ENCODE assay signal across 1 cellular context in genomic region chr6:166008441-166009369, GRCh38.
TF ChIP-seq lines count a peak whose summit lies in the region.

No MANE protein-coding gene starts in this region.

TF ChIP-seq in HEK293, 187 proteins besides CTCF, POLR2A, EP300 and RAD21 (continued from another document and continues in another):
- TF ChIP-seq, protein P1, sequence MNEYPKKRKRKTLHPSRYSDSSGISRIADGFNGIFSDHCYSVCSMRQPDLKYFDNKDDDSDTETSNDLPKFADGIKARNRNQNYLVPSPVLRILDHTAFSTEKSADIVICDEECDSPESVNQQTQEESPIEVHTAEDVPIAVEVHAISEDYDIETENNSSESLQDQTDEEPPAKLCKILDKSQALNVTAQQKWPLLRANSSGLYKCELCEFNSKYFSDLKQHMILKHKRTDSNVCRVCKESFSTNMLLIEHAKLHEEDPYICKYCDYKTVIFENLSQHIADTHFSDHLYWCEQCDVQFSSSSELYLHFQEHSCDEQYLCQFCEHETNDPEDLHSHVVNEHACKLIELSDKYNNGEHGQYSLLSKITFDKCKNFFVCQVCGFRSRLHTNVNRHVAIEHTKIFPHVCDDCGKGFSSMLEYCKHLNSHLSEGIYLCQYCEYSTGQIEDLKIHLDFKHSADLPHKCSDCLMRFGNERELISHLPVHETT (tag by site-specific recombination; IDR thresholded peaks at IDR 0.05), result peak; percentile 62; the same call in 1 of the 2 replicates
- TF ChIP-seq, protein P2, sequence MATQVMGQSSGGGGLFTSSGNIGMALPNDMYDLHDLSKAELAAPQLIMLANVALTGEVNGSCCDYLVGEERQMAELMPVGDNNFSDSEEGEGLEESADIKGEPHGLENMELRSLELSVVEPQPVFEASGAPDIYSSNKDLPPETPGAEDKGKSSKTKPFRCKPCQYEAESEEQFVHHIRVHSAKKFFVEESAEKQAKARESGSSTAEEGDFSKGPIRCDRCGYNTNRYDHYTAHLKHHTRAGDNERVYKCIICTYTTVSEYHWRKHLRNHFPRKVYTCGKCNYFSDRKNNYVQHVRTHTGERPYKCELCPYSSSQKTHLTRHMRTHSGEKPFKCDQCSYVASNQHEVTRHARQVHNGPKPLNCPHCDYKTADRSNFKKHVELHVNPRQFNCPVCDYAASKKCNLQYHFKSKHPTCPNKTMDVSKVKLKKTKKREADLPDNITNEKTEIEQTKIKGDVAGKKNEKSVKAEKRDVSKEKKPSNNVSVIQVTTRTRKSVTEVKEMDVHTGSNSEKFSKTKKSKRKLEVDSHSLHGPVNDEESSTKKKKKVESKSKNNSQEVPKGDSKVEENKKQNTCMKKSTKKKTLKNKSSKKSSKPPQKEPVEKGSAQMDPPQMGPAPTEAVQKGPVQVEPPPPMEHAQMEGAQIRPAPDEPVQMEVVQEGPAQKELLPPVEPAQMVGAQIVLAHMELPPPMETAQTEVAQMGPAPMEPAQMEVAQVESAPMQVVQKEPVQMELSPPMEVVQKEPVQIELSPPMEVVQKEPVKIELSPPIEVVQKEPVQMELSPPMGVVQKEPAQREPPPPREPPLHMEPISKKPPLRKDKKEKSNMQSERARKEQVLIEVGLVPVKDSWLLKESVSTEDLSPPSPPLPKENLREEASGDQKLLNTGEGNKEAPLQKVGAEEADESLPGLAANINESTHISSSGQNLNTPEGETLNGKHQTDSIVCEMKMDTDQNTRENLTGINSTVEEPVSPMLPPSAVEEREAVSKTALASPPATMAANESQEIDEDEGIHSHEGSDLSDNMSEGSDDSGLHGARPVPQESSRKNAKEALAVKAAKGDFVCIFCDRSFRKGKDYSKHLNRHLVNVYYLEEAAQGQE (tag by site-specific recombination; IDR thresholded peaks at IDR 0.05), result peak; percentile 59; the same call in 1 of the 2 replicates
- TF ChIP-seq ZNF423 (tag by site-specific recombination; IDR thresholded peaks at IDR 0.05), result peak; percentile 30; the same call in 1 of the 2 replicates
- peak; percentile 58; the same call in 1 of the 2 replicates for TF ChIP-seq BCL11A (tag by site-specific recombination; IDR thresholded peaks at IDR 0.05; ENCODE audit: low read depth)
- peak; percentile 68; the same call in 1 of the 2 replicates for TF ChIP-seq ZNF18 (tag by site-specific recombination; IDR thresholded peaks at IDR 0.05)
- no peak for TF ChIP-seq ZNF530 (tag by site-specific recombination; IDR thresholded peaks at IDR 0.05; ENCODE audit: low read depth)
- peak; percentile 93 for TF ChIP-seq ZFP69B (tag by site-specific recombination; IDR thresholded peaks at IDR 0.05)
- TF ChIP-seq, protein P3, sequence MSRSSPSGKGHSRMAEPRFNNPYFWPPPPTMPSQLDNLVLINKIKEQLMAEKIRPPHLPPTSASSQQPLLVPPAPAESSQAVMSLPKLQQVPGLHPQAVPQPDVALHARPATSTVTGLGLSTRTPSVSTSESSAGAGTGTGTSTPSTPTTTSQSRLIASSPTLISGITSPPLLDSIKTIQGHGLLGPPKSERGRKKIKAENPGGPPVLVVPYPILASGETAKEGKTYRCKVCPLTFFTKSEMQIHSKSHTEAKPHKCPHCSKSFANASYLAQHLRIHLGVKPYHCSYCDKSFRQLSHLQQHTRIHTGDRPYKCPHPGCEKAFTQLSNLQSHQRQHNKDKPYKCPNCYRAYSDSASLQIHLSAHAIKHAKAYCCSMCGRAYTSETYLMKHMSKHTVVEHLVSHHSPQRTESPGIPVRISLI (tag by site-specific recombination; IDR thresholded peaks at IDR 0.05), result no peak
- TF ChIP-seq, protein P4, sequence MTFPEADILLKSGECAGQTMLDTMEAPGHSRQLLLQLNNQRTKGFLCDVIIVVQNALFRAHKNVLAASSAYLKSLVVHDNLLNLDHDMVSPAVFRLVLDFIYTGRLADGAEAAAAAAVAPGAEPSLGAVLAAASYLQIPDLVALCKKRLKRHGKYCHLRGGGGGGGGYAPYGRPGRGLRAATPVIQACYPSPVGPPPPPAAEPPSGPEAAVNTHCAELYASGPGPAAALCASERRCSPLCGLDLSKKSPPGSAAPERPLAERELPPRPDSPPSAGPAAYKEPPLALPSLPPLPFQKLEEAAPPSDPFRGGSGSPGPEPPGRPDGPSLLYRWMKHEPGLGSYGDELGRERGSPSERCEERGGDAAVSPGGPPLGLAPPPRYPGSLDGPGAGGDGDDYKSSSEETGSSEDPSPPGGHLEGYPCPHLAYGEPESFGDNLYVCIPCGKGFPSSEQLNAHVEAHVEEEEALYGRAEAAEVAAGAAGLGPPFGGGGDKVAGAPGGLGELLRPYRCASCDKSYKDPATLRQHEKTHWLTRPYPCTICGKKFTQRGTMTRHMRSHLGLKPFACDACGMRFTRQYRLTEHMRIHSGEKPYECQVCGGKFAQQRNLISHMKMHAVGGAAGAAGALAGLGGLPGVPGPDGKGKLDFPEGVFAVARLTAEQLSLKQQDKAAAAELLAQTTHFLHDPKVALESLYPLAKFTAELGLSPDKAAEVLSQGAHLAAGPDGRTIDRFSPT (tag by site-specific recombination; IDR thresholded peaks at IDR 0.05), result peak; percentile 51; the same call in 1 of the 2 replicates
- TF ChIP-seq ZBTB20 (tag by site-specific recombination; IDR thresholded peaks at IDR 0.05), result peak; percentile 89
- TF ChIP-seq, protein P5, sequence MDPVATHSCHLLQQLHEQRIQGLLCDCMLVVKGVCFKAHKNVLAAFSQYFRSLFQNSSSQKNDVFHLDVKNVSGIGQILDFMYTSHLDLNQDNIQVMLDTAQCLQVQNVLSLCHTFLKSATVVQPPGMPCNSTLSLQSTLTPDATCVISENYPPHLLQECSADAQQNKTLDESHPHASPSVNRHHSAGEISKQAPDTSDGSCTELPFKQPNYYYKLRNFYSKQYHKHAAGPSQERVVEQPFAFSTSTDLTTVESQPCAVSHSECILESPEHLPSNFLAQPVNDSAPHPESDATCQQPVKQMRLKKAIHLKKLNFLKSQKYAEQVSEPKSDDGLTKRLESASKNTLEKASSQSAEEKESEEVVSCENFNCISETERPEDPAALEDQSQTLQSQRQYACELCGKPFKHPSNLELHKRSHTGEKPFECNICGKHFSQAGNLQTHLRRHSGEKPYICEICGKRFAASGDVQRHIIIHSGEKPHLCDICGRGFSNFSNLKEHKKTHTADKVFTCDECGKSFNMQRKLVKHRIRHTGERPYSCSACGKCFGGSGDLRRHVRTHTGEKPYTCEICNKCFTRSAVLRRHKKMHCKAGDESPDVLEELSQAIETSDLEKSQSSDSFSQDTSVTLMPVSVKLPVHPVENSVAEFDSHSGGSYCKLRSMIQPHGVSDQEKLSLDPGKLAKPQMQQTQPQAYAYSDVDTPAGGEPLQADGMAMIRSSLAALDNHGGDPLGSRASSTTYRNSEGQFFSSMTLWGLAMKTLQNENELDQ (tag by site-specific recombination; IDR thresholded peaks at IDR 0.05; ENCODE audit: low read depth), result no peak
- TF ChIP-seq ZFP37 (tag by site-specific recombination; IDR thresholded peaks at IDR 0.05), result peak; percentile 95
- TF ChIP-seq ZNF174 (tag by site-specific recombination; IDR thresholded peaks at IDR 0.05), result no peak
- TF ChIP-seq ZNF366 (tag by site-specific recombination; conservative IDR thresholded peaks at IDR 0.05), result peak; percentile 66; the same call in 1 of the 2 replicates
- TF ChIP-seq OSR2 (tag by site-specific recombination; IDR thresholded peaks at IDR 0.05), result peak; percentile 51; the same call in 1 of the 2 replicates
- TF ChIP-seq SP3 (tag by site-specific recombination; IDR thresholded peaks at IDR 0.05), result 0 out of 2 replicates have a peak, but pooled peaks have one; percentile 43
- TF ChIP-seq ZBTB8A (tag by site-specific recombination; IDR thresholded peaks at IDR 0.05), result peak; percentile 33
- TF ChIP-seq ZSCAN23 (tag by site-specific recombination; IDR thresholded peaks at IDR 0.05), result peak; percentile 70; the same call in 1 of the 2 replicates
- TF ChIP-seq, protein P6, sequence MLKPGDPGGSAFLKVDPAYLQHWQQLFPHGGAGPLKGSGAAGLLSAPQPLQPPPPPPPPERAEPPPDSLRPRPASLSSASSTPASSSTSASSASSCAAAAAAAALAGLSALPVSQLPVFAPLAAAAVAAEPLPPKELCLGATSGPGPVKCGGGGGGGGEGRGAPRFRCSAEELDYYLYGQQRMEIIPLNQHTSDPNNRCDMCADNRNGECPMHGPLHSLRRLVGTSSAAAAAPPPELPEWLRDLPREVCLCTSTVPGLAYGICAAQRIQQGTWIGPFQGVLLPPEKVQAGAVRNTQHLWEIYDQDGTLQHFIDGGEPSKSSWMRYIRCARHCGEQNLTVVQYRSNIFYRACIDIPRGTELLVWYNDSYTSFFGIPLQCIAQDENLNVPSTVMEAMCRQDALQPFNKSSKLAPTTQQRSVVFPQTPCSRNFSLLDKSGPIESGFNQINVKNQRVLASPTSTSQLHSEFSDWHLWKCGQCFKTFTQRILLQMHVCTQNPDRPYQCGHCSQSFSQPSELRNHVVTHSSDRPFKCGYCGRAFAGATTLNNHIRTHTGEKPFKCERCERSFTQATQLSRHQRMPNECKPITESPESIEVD (tag by site-specific recombination; IDR thresholded peaks at IDR 0.05), result no peak
- peak; percentile 81 for TF ChIP-seq SP7 (tag by site-specific recombination; IDR thresholded peaks at IDR 0.05)
- TF ChIP-seq SETDB1 (IDR thresholded peaks at IDR 0.05; ENCODE audit: insufficient read length, low read length), result peak; percentile 57
- TF ChIP-seq ZNF776 (tag by site-specific recombination; IDR thresholded peaks at IDR 0.05; ENCODE audit: borderline replicate concordance), result no peak
- TF ChIP-seq ZBTB21 (tag by site-specific recombination; IDR thresholded peaks at IDR 0.05), result peak; percentile 72; the same call in 1 of the 2 replicates
- peak; percentile 89 for TF ChIP-seq ZSCAN5A (tag by site-specific recombination; IDR thresholded peaks at IDR 0.05)
- no peak for TF ChIP-seq ZNF521 (tag by site-specific recombination; IDR thresholded peaks at IDR 0.05)
- TF ChIP-seq ZBTB17 (tag by site-specific recombination; IDR thresholded peaks at IDR 0.05), result peak; percentile 92
- TF ChIP-seq GLIS1 (tag by site-specific recombination; IDR thresholded peaks at IDR 0.05), result peak; percentile 96
- TF ChIP-seq GLI4 (tag by site-specific recombination; IDR thresholded peaks at IDR 0.05), result 0 out of 2 replicates have a peak, but pooled peaks have one; percentile 70
- TF ChIP-seq ZNF548 (tag by site-specific recombination; IDR thresholded peaks at IDR 0.05), result 0 out of 2 replicates have a peak, but pooled peaks have one; percentile 43
- peak; percentile 48 for TF ChIP-seq ZXDB (tag by site-specific recombination; IDR thresholded peaks at IDR 0.05)
- no peak for TF ChIP-seq ZNF19 (tag by site-specific recombination; IDR thresholded peaks at IDR 0.05; ENCODE audit: low read depth)
- TF ChIP-seq, protein P7, sequence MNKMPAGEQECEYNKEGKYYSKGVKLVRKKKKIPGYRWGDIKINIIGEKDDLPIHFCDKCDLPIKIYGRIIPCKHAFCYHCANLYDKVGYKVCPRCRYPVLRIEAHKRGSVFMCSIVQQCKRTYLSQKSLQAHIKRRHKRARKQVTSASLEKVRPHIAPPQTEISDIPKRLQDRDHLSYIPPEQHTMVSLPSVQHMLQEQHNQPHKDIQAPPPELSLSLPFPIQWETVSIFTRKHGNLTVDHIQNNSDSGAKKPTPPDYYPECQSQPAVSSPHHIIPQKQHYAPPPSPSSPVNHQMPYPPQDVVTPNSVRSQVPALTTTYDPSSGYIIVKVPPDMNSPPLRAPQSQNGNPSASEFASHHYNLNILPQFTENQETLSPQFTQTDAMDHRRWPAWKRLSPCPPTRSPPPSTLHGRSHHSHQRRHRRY (tag by site-specific recombination; IDR thresholded peaks at IDR 0.05), result 0 out of 2 replicates have a peak, but pooled peaks have one; percentile 40
- TF ChIP-seq ZNF529 (tag by site-specific recombination; IDR thresholded peaks at IDR 0.05; ENCODE audit: insufficient replicate concordance), result no peak
- 0 out of 2 replicates have a peak, but pooled peaks have one; percentile 11 for TF ChIP-seq ZNF664 (tag by site-specific recombination; IDR thresholded peaks at IDR 0.05)
- no peak for TF ChIP-seq ZNF449 (tag by site-specific recombination; IDR thresholded peaks at IDR 0.05)
- TF ChIP-seq KLF1 (tag by site-specific recombination; IDR thresholded peaks at IDR 0.05), result peak; percentile 28; the same call in 1 of the 2 replicates
- TF ChIP-seq, protein P8, sequence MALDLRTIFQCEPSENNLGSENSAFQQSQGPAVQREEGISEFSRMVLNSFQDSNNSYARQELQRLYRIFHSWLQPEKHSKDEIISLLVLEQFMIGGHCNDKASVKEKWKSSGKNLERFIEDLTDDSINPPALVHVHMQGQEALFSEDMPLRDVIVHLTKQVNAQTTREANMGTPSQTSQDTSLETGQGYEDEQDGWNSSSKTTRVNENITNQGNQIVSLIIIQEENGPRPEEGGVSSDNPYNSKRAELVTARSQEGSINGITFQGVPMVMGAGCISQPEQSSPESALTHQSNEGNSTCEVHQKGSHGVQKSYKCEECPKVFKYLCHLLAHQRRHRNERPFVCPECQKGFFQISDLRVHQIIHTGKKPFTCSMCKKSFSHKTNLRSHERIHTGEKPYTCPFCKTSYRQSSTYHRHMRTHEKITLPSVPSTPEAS (tag by site-specific recombination; IDR thresholded peaks at IDR 0.05), result peak; percentile 100
- no peak for TF ChIP-seq ZNF426 (tag by site-specific recombination; IDR thresholded peaks at IDR 0.05)
